8 cellular contexts compared by ENCODE assay signal in the genomic region with DNA sequence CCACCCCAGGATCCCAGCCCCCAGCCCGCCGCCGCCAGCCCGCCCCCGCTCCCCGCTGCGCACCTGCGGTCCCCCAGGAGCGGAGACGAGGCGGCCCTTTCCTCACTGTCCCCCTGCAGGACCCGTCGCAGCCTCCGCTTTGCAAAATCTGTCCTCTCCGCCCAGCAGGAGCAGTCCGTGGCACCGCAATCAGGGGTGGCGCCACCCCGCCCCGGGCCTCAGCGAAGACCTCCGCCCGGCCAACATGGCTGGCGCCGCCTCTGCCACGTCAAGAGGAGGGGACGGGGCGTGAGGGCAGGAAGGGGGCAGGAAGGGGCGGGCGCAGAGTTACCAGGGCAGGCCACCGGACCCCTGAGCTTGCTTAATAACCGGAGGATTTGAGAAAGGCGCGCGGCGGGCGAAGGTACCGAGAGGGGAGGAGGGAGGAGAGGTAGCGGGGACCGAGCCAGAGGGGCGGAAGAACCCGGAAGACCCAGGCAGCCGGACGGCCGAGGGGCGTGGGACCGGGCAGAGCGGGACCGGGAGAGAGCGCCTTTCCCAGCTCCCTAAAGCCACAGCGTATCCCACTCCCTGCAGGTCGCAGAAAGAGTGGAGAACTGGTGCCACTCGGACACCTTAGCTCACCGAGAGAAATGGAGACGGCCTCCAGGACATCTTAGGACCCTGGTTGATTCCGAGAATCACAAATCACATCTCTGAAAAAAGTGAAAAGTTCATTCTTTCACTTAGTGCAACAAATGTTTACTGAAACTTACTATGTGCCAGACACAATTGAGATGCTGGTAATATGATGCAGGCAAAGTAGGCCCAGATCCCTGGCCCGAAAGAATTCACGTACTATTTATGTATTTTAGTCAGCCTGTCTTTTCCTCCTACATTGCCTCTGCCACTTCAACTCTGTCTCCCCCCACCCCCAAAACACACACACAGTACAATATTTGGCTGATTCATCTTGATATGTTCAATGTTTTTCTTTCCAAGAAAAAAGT. TPM values are rescaled to one million over a fixed set of nuclear protein-coding genes. Genes with fewer than 3 reads are reported as not detected.
A peak's percentile ranks its signal among the peaks of the same experiment; 100 is the strongest.
DNase-seq lines count a peak whose midpoint lies in the region; ATAC-seq, FAIRE-seq and TF ChIP-seq lines count a peak whose summit lies in the region.

TSS of gene SEC23A (minus strand) at position 267 of the 989 bp plus-strand sequence. CDS start 7,117 bp downstream, outside the sequence.

- H3K9ac ChIP-seq in HepG2 (ENCODE audit: insufficient read depth, low read depth, low read length), result peak within 1 kb of the TSS; percentile 98

- peak within 1 kb of the TSS; percentile 78 for H3K4me2 ChIP-seq in HepG2 (ENCODE audit: low read depth, low read length)

- TF ChIP-seq POLR2A in HepG2 (IDR thresholded peaks at IDR 0.05; ENCODE audit: insufficient read depth in 1 of 2, low read depth in 2 of 2, low read length in 2 of 2), result peak; percentile 90 to 92

- peak; percentile 78 for TF ChIP-seq RAD21 in HepG2 (CRISPR knock-in tag; IDR thresholded peaks at IDR 0.05)

- H3K27ac ChIP-seq in HepG2 (ENCODE audit: extremely low read length, insufficient read depth, low read length), result peak within 1 kb of the TSS; percentile 94

- CTCF ChIA-PET in HepG2 (lab: Yijun Ruan, JAX; ENCODE audit: low intra/inter-chr PET ratio, low total read pairs), result no interaction called here

- intact Hi-C loops in dendritic cell treated with granulocyte-macrophage colony-stimulating factor and Interleukin-4, amounts not matched to agents 40 ng/mL and 50 ng/mL, for 4 days (cut with micrococcal nuclease), result loop anchor here (1.0 to 5.0 kb wide), 3 partner anchors 11 to 329 kb away; partner anchors contain the start of genes FBXO33, GEMIN2 and TRAPPC6B
- intact Hi-C loops in HepG2 (cut with micrococcal nuclease; ENCODE audit: unreplicated experiment), result loop anchor here (1.0 to 2.0 kb wide), 5 partner anchors 11 to 163 kb away; partner anchors contain the start of genes GEMIN2, MIA2 and TRAPPC6B

- H4K20me1 ChIP-seq in HepG2 (ENCODE audit: insufficient read depth, low read length), result peaks cover 38% of the 10 kb centered on the region

- peak within 1 kb of the TSS; percentile 92 for H3K27ac Mint-ChIP-seq in dendritic cell treated with granulocyte-macrophage colony-stimulating factor and Interleukin-4, amounts not matched to agents 40 ng/mL and 50 ng/mL, for 4 days

- H3K9me3 ChIP-seq in HepG2 (ENCODE audit: low read length), result no peaks in the 10 kb centered on the region

- TF ChIP-seq CTCF in HepG2 (CRISPR knock-in tag; IDR thresholded peaks at IDR 0.05), result peak; percentile 69

- H3K27me3 ChIP-seq in HepG2 (ENCODE audit: control insufficient read depth in 1 of 2, insufficient read depth in 2 of 2, low read length in 2 of 2), result no peaks in the 10 kb centered on the region; a peak in 1 of 5 replicates

- peak within 1 kb of the TSS; percentile 81 to 91 (median 90) for H3K4me3 ChIP-seq in HepG2 (replicated peaks in 1 of 3; ENCODE audit: insufficient read depth in 1 of 3, low read depth in 2 of 3, low read length in 3 of 3)

- peak; percentile 27 to 87 (median 74) for DNase-seq in C1 segment of cervical spinal cord (lab: John Stamatoyannopoulos, UW)
- peak; percentile 83 for DNase-seq in NCI-H526 treated with DMSO at 0.1 percent for 48 hours (lab: John Stamatoyannopoulos, UW)
- DNase-seq in activated CD4-positive, alpha-beta T cell treated with anti-CD3 and anti-CD28 coated beads, Interleukin-2, amount 50 U/mL, for 1 hour, result peak; percentile 80
- DNase-seq in HepG2 (ENCODE audit: low spot score), result peak; percentile 99
- peak; percentile 83 for DNase-seq in stimulated activated CD4-positive, alpha-beta T cell treated with anti-CD3 and anti-CD28 coated beads, Interleukin-4, amount 100 ng/mL, for 1 hour

- POLR2A ChIA-PET in HepG2 (lab: Yijun Ruan, JAX), result interaction anchor here (0.6 to 8.0 kb wide), 64 partner anchors 9 to 1508 kb away, joined by 3 to 285 read pairs (median 5); partner anchors contain the start of genes FBXO33, FOXA1, GEMIN2 and PNN

- peak within 1 kb of the TSS; percentile 36 for H2AFZ ChIP-seq in HepG2 (ENCODE audit: low read length)

- H3K9me3 Mint-ChIP-seq in dendritic cell treated with granulocyte-macrophage colony-stimulating factor and Interleukin-4, amounts not matched to agents 40 ng/mL and 50 ng/mL, for 4 days, result no peaks in the 10 kb centered on the region

- H3K36me3 ChIP-seq in HepG2 (replicated peaks in 1 of 2; ENCODE audit: control insufficient read depth in 1 of 2, insufficient read depth in 2 of 2, low read length in 2 of 2), result peaks cover 0 to 7% of the 10 kb centered on the region in 2 experiments; a peak in 3 of 5 replicates

- FAIRE-seq in HepG2 (lab: Jason Lieb, UNC), result no peak

- H3K36me3 Mint-ChIP-seq in dendritic cell treated with granulocyte-macrophage colony-stimulating factor and Interleukin-4, amounts not matched to agents 40 ng/mL and 50 ng/mL, for 4 days (ENCODE audit: low read depth), result peaks cover 15% of the 10 kb centered on the region

- peaks cover 62% of the 10 kb centered on the region for H3K4me1 ChIP-seq in HepG2 (ENCODE audit: insufficient read depth, low read length)

- TSS peak; percentile 88 for BruUV-seq in HepG2 (replicated peaks; lab: Mats Ljungman, UMichigan)

- peak; percentile 72 to 80; a peak in 3 of 4 replicates for TF ChIP-seq EP300 in HepG2 (IDR thresholded peaks at IDR 0.05; ENCODE audit: low read depth in 2 of 2, low read length in 2 of 2)
- peak; percentile 73; the same call in 1 of the 2 replicates for TF ChIP-seq EP300 in HepG2 (CRISPR knock-in tag; IDR thresholded peaks at IDR 0.05; ENCODE audit: borderline replicate concordance)

- in situ Hi-C loops in HepG2 (cut with HindIII; ENCODE audit: extremely low pct_ligation_motif_present, low pct_unique_long_range_greater_than_20kb), result loop anchor here (5.0 kb wide), 1 partner anchor 329 kb away; the partner anchor contains the start of gene FBXO33

- H3K4me3 Mint-ChIP-seq in dendritic cell treated with granulocyte-macrophage colony-stimulating factor and Interleukin-4, amounts not matched to agents 40 ng/mL and 50 ng/mL, for 4 days, result peak within 1 kb of the TSS; percentile 97

- 1% methylated on average over 57 of the region's 58 CpGs for WGBS in HepG2 (ENCODE audit: low lambda C conversion rate)

- ATAC-seq in GM19351 (IDR thresholded peaks at IDR 0.05; ENCODE audit: unreplicated experiment) (peak; percentile 85), HG03520 (IDR thresholded peaks at IDR 0.05; ENCODE audit: unreplicated experiment) (peak; percentile 90), HepG2 (peak; percentile 94)

- peaks cover 49% of the 10 kb centered on the region for H3K79me2 ChIP-seq in HepG2 (ENCODE audit: insufficient read depth, low read length)

- H3K4me1 Mint-ChIP-seq in dendritic cell treated with granulocyte-macrophage colony-stimulating factor and Interleukin-4, amounts not matched to agents 40 ng/mL and 50 ng/mL, for 4 days (ENCODE audit: low read depth), result peaks cover 35% of the 10 kb centered on the region

- no peaks in the 10 kb centered on the region for H3K27me3 Mint-ChIP-seq in dendritic cell treated with granulocyte-macrophage colony-stimulating factor and Interleukin-4, amounts not matched to agents 40 ng/mL and 50 ng/mL, for 4 days

TF ChIP-seq in HepG2, 621 proteins besides CTCF, POLR2A, EP300 and RAD21 (continues in another document):
- TF ChIP-seq ZNF513 (CRISPR knock-in tag; conservative IDR thresholded peaks at IDR 0.05), result peak; percentile 70; the same call in 1 of the 2 replicates
- no peak for TF ChIP-seq ZNF432 (CRISPR knock-in tag; IDR thresholded peaks at IDR 0.05; ENCODE audit: borderline replicate concordance)
- TF ChIP-seq NCOA2 (CRISPR knock-in tag; IDR thresholded peaks at IDR 0.05), result peak; percentile 76

RNA-seq across cellular contexts. Expression of gene SEC23A, which starts in this region (rescaled TPM):
- 887 and 1,365 TPM in 2 replicates for total RNA-seq in HepG2 (2016; rRNA removed; fragmentation: Illumina TruSeq; extraction: Trizol)
- total RNA-seq in HepG2 (2016; cell fraction: cytosol; rRNA removed; fragmentation: Illumina TruSeq; extraction: Trizol; ENCODE audit: low read depth), result 59.6 and 60.8 TPM in 2 replicates
- 902 and 1,277 TPM in 2 replicates for total RNA-seq in HepG2 (2016; cell fraction: insoluble cytoplasmic fraction; rRNA removed; fragmentation: Illumina TruSeq; extraction: Trizol)
- total RNA-seq in HepG2 (2016; cell fraction: membrane; rRNA removed; fragmentation: Illumina TruSeq; extraction: Trizol), result 219 and 221 TPM in 2 replicates
- 448 and 490 TPM in 2 replicates for total RNA-seq in HepG2 (2016; cell fraction: nucleus; rRNA removed; fragmentation: Illumina TruSeq; extraction: Trizol)
- polyA plus RNA-seq in HepG2 (2011; rRNA removed), result 372 and 403 TPM in 2 replicates
- polyA plus RNA-seq in HepG2 (2011; cell fraction: cytosol; rRNA removed), result 263 and 365 TPM in 2 replicates
- 164 TPM in 2 replicates for polyA plus RNA-seq in HepG2 (2011; cell fraction: nucleus; rRNA removed)
- 336 and 361 TPM in 2 replicates for polyA plus RNA-seq in HepG2 (2012)
- 11.9 and 12.8 TPM in 2 replicates for polyA plus RNA-seq in HepG2 (2016; cell fraction: cytosol; fragmentation: Illumina TruSeq; extraction: Trizol; ENCODE audit: low read depth)
- 491 and 533 TPM in 2 replicates for polyA plus RNA-seq in HepG2 (2016; cell fraction: insoluble cytoplasmic fraction; fragmentation: Illumina TruSeq; extraction: Trizol; ENCODE audit: low read depth)
- 53.5 and 58.9 TPM in 2 replicates for polyA plus RNA-seq in HepG2 (2016; cell fraction: membrane; fragmentation: Illumina TruSeq; extraction: Trizol; ENCODE audit: low read depth)
- polyA plus RNA-seq in HepG2 (2016; cell fraction: nucleus; fragmentation: Illumina TruSeq; extraction: Trizol; ENCODE audit: insufficient read depth, low read depth), result 175 and 191 TPM in 2 replicates
- 120 and 863 TPM in 2 replicates for polyA minus RNA-seq in HepG2 (2011; rRNA and poly(A)+ RNA removed; ENCODE audit: low replicate concordance)
- polyA minus RNA-seq in HepG2 (2011; cell fraction: cytosol; rRNA and poly(A)+ RNA removed), result 860 and 1,029 TPM in 2 replicates
- 974 and 1,148 TPM in 2 replicates for polyA minus RNA-seq in HepG2 (2011; cell fraction: nucleus; rRNA and poly(A)+ RNA removed)

Comparison
In these comparisons a context has a peak if more than half of its experiments do, and no peak if none do; other contexts are left out.
1. Peak in every context shown above with its lines: DNase-seq, ATAC-seq, H3K4me3 ChIP-seq and H3K27ac ChIP-seq.